Comparison of ENCODE assay signal across 2 cellular contexts in genomic region chr19:48529156-48529555, GRCh38.
TF ChIP-seq lines count a peak whose summit lies in the region.

No MANE protein-coding gene starts in this region.

TF ChIP-seq in HCT116, 20 proteins besides CTCF, POLR2A, EP300 and RAD21:
- no peak for TF ChIP-seq SP1 (IDR thresholded peaks at IDR 0.05; ENCODE audit: low read depth)
- TF ChIP-seq YY1 (IDR thresholded peaks at IDR 0.05; ENCODE audit: extremely low read depth, insufficient replicate concordance, low read depth, low read length): peak; percentile 86
- TF ChIP-seq CEBPB (IDR thresholded peaks at IDR 0.05; ENCODE audit: low read depth): no peak
- TF ChIP-seq SIN3A (IDR thresholded peaks at IDR 0.05; ENCODE audit: low read depth): no peak

TF ChIP-seq in GM12878, 131 proteins besides CTCF, POLR2A, EP300 and RAD21:
- no peak for TF ChIP-seq PKNOX1 (IDR thresholded peaks at IDR 0.05)
- peak; percentile 71 for TF ChIP-seq YY1 (IDR thresholded peaks at IDR 0.05; ENCODE audit: low read depth, low read length)
TF ChIP-seq in GM12878: peak in this region for 1.
